8 cellular contexts compared by ENCODE assay signal in the genomic region with DNA sequence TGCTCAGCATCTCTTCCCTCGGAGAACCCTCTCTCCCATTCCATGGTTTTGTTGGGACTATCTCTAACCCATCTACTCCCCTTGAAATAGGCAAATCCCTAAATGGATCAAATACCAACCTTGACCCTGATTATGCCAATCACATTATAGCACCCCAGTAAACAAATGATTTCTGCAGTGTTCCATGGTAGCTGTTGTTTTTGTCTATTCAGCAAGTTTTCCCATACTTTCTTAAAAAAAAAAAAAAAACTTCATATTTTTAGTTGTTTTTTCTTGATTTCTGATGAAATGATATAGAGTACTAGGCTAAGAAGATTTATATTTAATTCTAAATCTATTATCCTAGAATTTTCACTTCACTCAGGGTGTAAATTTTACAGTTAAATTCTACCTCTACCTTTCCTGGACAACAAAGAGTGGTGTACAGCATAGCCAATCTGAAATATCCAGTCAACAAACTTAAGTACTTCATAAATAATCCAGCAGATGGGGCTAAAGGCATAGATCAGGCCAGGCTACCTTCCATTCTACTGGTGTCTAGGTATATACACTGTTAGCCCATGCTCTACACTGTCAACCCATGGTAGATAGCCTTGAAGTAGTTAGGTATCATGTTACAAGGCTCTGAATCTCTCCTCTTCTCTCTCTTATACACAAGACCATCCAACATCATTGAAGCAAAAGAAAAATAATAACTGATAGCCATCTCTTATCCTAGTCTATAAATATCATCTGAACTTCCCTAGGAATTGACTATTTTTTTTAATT.
A peak's percentile ranks its signal among the peaks of the same experiment; 100 is the strongest.
DNase-seq lines count a peak whose midpoint lies in the region; ATAC-seq, FAIRE-seq and TF ChIP-seq lines count a peak whose summit lies in the region.

No MANE protein-coding gene starts in this region.

- H3K4me3 ChIP-seq in fibroblast of lung (replicated peaks in 1 of 4; ENCODE audit: control extremely low read depth in 1 of 4, insufficient read depth in 1 of 4, low read depth in 3 of 4, low read length in 4 of 4): no peak overlapping the region

- FAIRE-seq in GM19239 (lab: Jason Lieb, UNC): peak; percentile 87

- H4K20me1 ChIP-seq in fibroblast of lung (ENCODE audit: control insufficient read depth, extremely low read depth, insufficient read depth, low read length): no peaks in the 10 kb centered on the region

- H3K9ac ChIP-seq in fibroblast of lung (ENCODE audit: insufficient read depth, low read length): no peak overlapping the region

- H3K4me3 Mint-ChIP-seq in T-helper 17 cell (no peak overlapping the region), neural crest cell (no peak overlapping the region)

- peak; percentile 21 to 53 for TF ChIP-seq CTCF in fibroblast of lung (conservative IDR thresholded peaks at IDR 0.05 in 1 of 2, IDR thresholded peaks at IDR 0.05 in 1 of 2; ENCODE audit: low read depth in 1 of 2, low read length in 2 of 2)
- peak; percentile 81 for TF ChIP-seq CTCF in neural crest cell (conservative IDR thresholded peaks at IDR 0.05)

- peaks cover 15% of the 10 kb centered on the region for H3K4me1 Mint-ChIP-seq in T-helper 17 cell
- H3K4me1 Mint-ChIP-seq in neural crest cell: peaks cover 5% of the 10 kb centered on the region

- H3K79me2 ChIP-seq in fibroblast of lung (ENCODE audit: control insufficient read depth, insufficient read depth, low read length): no peaks in the 10 kb centered on the region

- H3K36me3 Mint-ChIP-seq in T-helper 17 cell (ENCODE audit: low read depth) (no peaks in the 10 kb centered on the region), neural crest cell (ENCODE audit: low read depth) (peaks cover 8% of the 10 kb centered on the region)

- no peak overlapping the region for H3K4me2 ChIP-seq in fibroblast of lung (ENCODE audit: extremely low read depth, insufficient read depth, low read length)

- no peaks in the 10 kb centered on the region for H3K9me3 Mint-ChIP-seq in neural crest cell

- H3K27ac Mint-ChIP-seq in T-helper 17 cell (no peak overlapping the region), neural crest cell (ENCODE audit: unreplicated experiment) (no peak overlapping the region)

- H3K9me3 ChIP-seq in T-helper 17 cell (ENCODE audit: control insufficient read depth, low read length, poor library complexity, severe bottlenecking): no peaks in the 10 kb centered on the region
- H3K9me3 ChIP-seq in fibroblast of lung (ENCODE audit: control insufficient read depth, insufficient read depth, low read depth, low read length): no peaks in the 10 kb centered on the region

- H3K36me3 ChIP-seq in fibroblast of lung (ENCODE audit: control insufficient read depth, insufficient read depth, low read length): no peaks in the 10 kb centered on the region

- peaks cover 6% of the 10 kb centered on the region for H3K4me1 ChIP-seq in fibroblast of lung (ENCODE audit: control insufficient read depth, extremely low read depth, insufficient read depth, low read length)

- ATAC-seq in HG03108 (IDR thresholded peaks at IDR 0.05; ENCODE audit: unreplicated experiment) (peak; percentile 96), T-helper 17 cell (peak; percentile 99)

- no peaks in the 10 kb centered on the region for H3K27me3 ChIP-seq in fibroblast of lung (ENCODE audit: control insufficient read depth, insufficient read depth, low read length)

- no peak overlapping the region for H2AFZ ChIP-seq in fibroblast of lung (ENCODE audit: low read length)

- DNase-seq in DMS153 treated with DMSO at 0.1 percent for 48 hours (lab: John Stamatoyannopoulos, UW; ENCODE audit: unreplicated experiment) (peak; percentile 94), GM19239 (ENCODE audit: insufficient read length, low spot score) (peak; percentile 35), NCI-H2081 treated with DMSO at 0.1 percent for 48 hours (lab: John Stamatoyannopoulos, UW) (peak; percentile 66), T-helper 17 cell (no peak), fibroblast of lung (ENCODE audit: low read depth in 2 of 2) (peak; percentile 76 to 84), neural crest cell (ENCODE audit: low read depth, low spot score) (no peak), GOT3 (lab: John Stamatoyannopoulos, UW) (no peak)

- no peak overlapping the region for H3K27ac ChIP-seq in fibroblast of lung (ENCODE audit: insufficient read depth, low read length)

- H3K27me3 Mint-ChIP-seq in T-helper 17 cell (no peaks in the 10 kb centered on the region), neural crest cell (ENCODE audit: low read depth) (no peaks in the 10 kb centered on the region)

Comparison
In these comparisons a context has a peak if more than half of its experiments do, and no peak if none do; other contexts are left out.
1. DNase-seq: peak in DMS153 treated with DMSO at 0.1 percent for 48 hours (single experiment), GM19239 (single experiment), NCI-H2081 treated with DMSO at 0.1 percent for 48 hours (single experiment) and fibroblast of lung (2 of 2); none in T-helper 17 cell (0 of 3), neural crest cell (single experiment) and GOT3 (single experiment).